Comparison of ENCODE assay signal across 8 cellular contexts in genomic region chr14:31421200-31421599, GRCh38. TPM values are rescaled to one million over a fixed set of nuclear protein-coding genes. Genes with fewer than 3 reads are reported as not detected.
A peak's percentile ranks its signal among the peaks of the same experiment; 100 is the strongest.
DNase-seq lines count a peak whose midpoint lies in the region; ATAC-seq, FAIRE-seq and TF ChIP-seq lines count a peak whose summit lies in the region.

No MANE protein-coding gene starts in this region.

- peaks cover 19% of the 10 kb centered on the region for H3K4me1 Mint-ChIP-seq in activated naive CD4-positive, alpha-beta T cell treated with anti-CD3 and anti-CD28 coated beads, Interleukin-2, amount 50 U/mL, for 24 hours
- peaks cover 19% of the 10 kb centered on the region for H3K4me1 Mint-ChIP-seq in activated CD4-positive, alpha-beta memory T cell treated with anti-CD3 and anti-CD28 coated beads, Interleukin-2, amount 10 ng/mL, durations not matched to agents 7 days and 5 days
- peaks cover 16% of the 10 kb centered on the region for H3K4me1 Mint-ChIP-seq in memory B cell

- H3K27ac Mint-ChIP-seq in activated naive CD4-positive, alpha-beta T cell treated with anti-CD3 and anti-CD28 coated beads, Interleukin-2, amount 50 U/mL, for 24 hours: peak overlapping the region; percentile 52
- H3K27ac Mint-ChIP-seq in activated CD4-positive, alpha-beta memory T cell treated with anti-CD3 and anti-CD28 coated beads, Interleukin-2, amount 10 ng/mL, durations not matched to agents 7 days and 5 days: peak overlapping the region; percentile 77
- peak overlapping the region; percentile 95 for H3K27ac Mint-ChIP-seq in memory B cell

- FAIRE-seq in GM19239 (lab: Jason Lieb, UNC): no peak

- H3K36me3 Mint-ChIP-seq in activated naive CD4-positive, alpha-beta T cell treated with anti-CD3 and anti-CD28 coated beads, Interleukin-2, amount 50 U/mL, for 24 hours: no peaks in the 10 kb centered on the region
- H3K36me3 Mint-ChIP-seq in activated CD4-positive, alpha-beta memory T cell treated with anti-CD3 and anti-CD28 coated beads, Interleukin-2, amount 10 ng/mL, durations not matched to agents 7 days and 5 days (ENCODE audit: low read depth): peaks cover 2% of the 10 kb centered on the region
- H3K36me3 Mint-ChIP-seq in memory B cell: peaks cover 2% of the 10 kb centered on the region

- H3K4me3 ChIP-seq in tibial artery: peak overlapping the region in 1 of 2 donors; percentile 83

- H3K27ac ChIP-seq in tibial artery: peak overlapping the region; percentile 84 to 85

- DNase-seq in activated naive CD4-positive, alpha-beta T cell treated with anti-CD3 and anti-CD28 coated beads, Interleukin-2, amount 50 U/mL, for 16 hours: no peak
- DNase-seq in activated CD4-positive, alpha-beta memory T cell treated with anti-CD3 and anti-CD28 coated beads, Interleukin-2, amount 10 ng/mL, durations not matched to agents 7 days and 5 days: no peak
- DNase-seq in memory B cell (ENCODE audit: low spot score in 2 of 2) (no peak), tibial artery (no peak), GM19239 (ENCODE audit: insufficient read length, low spot score) (no peak), EL (no peak)

- H3K27me3 Mint-ChIP-seq in activated naive CD4-positive, alpha-beta T cell treated with anti-CD3 and anti-CD28 coated beads, Interleukin-2, amount 50 U/mL, for 24 hours: no peaks in the 10 kb centered on the region
- peaks cover 3% of the 10 kb centered on the region for H3K27me3 Mint-ChIP-seq in activated CD4-positive, alpha-beta memory T cell treated with anti-CD3 and anti-CD28 coated beads, Interleukin-2, amount 10 ng/mL, durations not matched to agents 7 days and 5 days
- no peaks in the 10 kb centered on the region for H3K27me3 Mint-ChIP-seq in memory B cell

- H3K9me3 Mint-ChIP-seq in activated naive CD4-positive, alpha-beta T cell treated with anti-CD3 and anti-CD28 coated beads, Interleukin-2, amount 50 U/mL, for 24 hours: no peaks in the 10 kb centered on the region
- H3K9me3 Mint-ChIP-seq in activated CD4-positive, alpha-beta memory T cell treated with anti-CD3 and anti-CD28 coated beads, Interleukin-2, amount 10 ng/mL, durations not matched to agents 7 days and 5 days: no peaks in the 10 kb centered on the region
- H3K9me3 Mint-ChIP-seq in memory B cell: no peaks in the 10 kb centered on the region

- peak overlapping the region; percentile 95 for H3K4me3 Mint-ChIP-seq in activated naive CD4-positive, alpha-beta T cell treated with anti-CD3 and anti-CD28 coated beads, Interleukin-2, amount 50 U/mL, for 24 hours
- H3K4me3 Mint-ChIP-seq in activated CD4-positive, alpha-beta memory T cell treated with anti-CD3 and anti-CD28 coated beads, Interleukin-2, amount 10 ng/mL, durations not matched to agents 7 days and 5 days: peak overlapping the region; percentile 99
- peak overlapping the region; percentile 99 for H3K4me3 Mint-ChIP-seq in memory B cell

- peaks cover 0 to under 1% (median 0%) of the 10 kb centered on the region in 3 donors for H3K36me3 ChIP-seq in tibial artery

- H3K27me3 ChIP-seq in tibial artery: no peaks in the 10 kb centered on the region

- CTCF ChIA-PET in activated CD4-positive, alpha-beta memory T cell treated with anti-CD3 and anti-CD28 coated beads, Interleukin-2, amount 10 ng/mL, durations not matched to agents 7 days and 5 days (lab: Charles Lee): interaction anchor here (1.1 to 2.4 kb wide), 6 partner anchors 10 to 214 kb away, joined by 4 to 17 read pairs (median 9); partner anchors contain the start of genes DTD2 and HECTD1

- ATAC-seq in memory B cell (ENCODE audit: low read depth) (no peak), esophagus mucosa (no peak)

- no peak for TF ChIP-seq CTCF in tibial artery (IDR thresholded peaks at IDR 0.05)

- no peaks in the 10 kb centered on the region for H3K9me3 ChIP-seq in tibial artery

- POLR2A ChIA-PET in activated CD4-positive, alpha-beta memory T cell treated with anti-CD3 and anti-CD28 coated beads, Interleukin-2, amount 10 ng/mL, durations not matched to agents 7 days and 5 days (lab: Charles Lee): interaction anchor here (1.1 to 3.5 kb wide), 10 partner anchors 10 to 395 kb away, joined by 3 to 33 read pairs (median 4); partner anchors contain the start of genes AP4S1, DTD2, HECTD1 and STRN3

- H3K4me1 ChIP-seq in tibial artery: peaks cover 0 to 26% (median 7%) of the 10 kb centered on the region in 4 donors

- intact Hi-C loops in tibial artery (cut with DNase I; ENCODE audit: low total_unique reads): loop anchor here (2.0 kb wide), 1 partner anchor 36 kb away; the partner anchor contains the start of gene DTD2

RNA-seq across cellular contexts. Expression of gene HEATR5A, which starts 0.8 kb away (rescaled TPM):
- total RNA-seq in activated CD4-positive, alpha-beta memory T cell treated with anti-CD3 and anti-CD28 coated beads, Interleukin-2, amount 10 ng/mL, durations not matched to agents 7 days and 5 days: 10 to 100 TPM in 1 of 2 experiments, 1 to 10 TPM in 1; 9.4 to 12.5 TPM
- 25.8 TPM for total RNA-seq in esophagus mucosa

RNA-seq across cellular contexts. Expression of gene DTD2, which starts 36.1 kb away (rescaled TPM):
- 10 to 100 TPM; 12.8 to 13.0 TPM for total RNA-seq in activated CD4-positive, alpha-beta memory T cell treated with anti-CD3 and anti-CD28 coated beads, Interleukin-2, amount 10 ng/mL, durations not matched to agents 7 days and 5 days
- 23.2 TPM for total RNA-seq in esophagus mucosa
